In genomic region chr18:71784777-71785176, GRCh38 we compare ENCODE assay signal across 9 cellular contexts.
DNase-seq lines count a peak whose midpoint lies in the region; ATAC-seq and TF ChIP-seq lines count a peak whose summit lies in the region.
"Had no signal": no experiment of that assay in that cellular context is flagged by ENCODE, and none has a peak within 500 bp of the region (broad histone marks: within the 10 kb centered on the region; RNA-seq: fewer than 3 reads in every experiment).

No MANE protein-coding gene starts in this region.

- POLR2A ChIA-PET in MCF 10A (lab: Yijun Ruan, JAX), result interaction anchor here (0.6 kb wide), 1 partner anchor 365 kb away, joined by 5 read pairs; no protein-coding TSS in a partner anchor

- no peaks in the 10 kb centered on the region for H3K27me3 ChIP-seq in mammary epithelial cell (ENCODE audit: insufficient read depth, low read length)
- H3K27me3 ChIP-seq in brain microvascular endothelial cell (replicated peaks), result no peaks in the 10 kb centered on the region
- H3K27me3 ChIP-seq in upper lobe of left lung, result no peaks in the 10 kb centered on the region

- BruUV-seq in MCF 10A (replicated peaks; lab: Mats Ljungman, UMichigan), result no TSS peak
- BruUV-seq in mammary epithelial cell (replicated peaks; lab: Mats Ljungman, UMichigan), result no TSS peak

- no peaks in the 10 kb centered on the region for H3K79me2 ChIP-seq in mammary epithelial cell (ENCODE audit: insufficient read depth, low read length)

- no peaks in the 10 kb centered on the region for H3K9me3 Mint-ChIP-seq in MCF 10A (ENCODE audit: unreplicated experiment)
- no peaks in the 10 kb centered on the region for H3K9me3 Mint-ChIP-seq in stimulated activated naive CD8-positive, alpha-beta T cell treated with anti-CD3 and anti-CD28 coated beads, Interleukin-15, amount 100 ng/mL, for 72 hours

- H3K27ac ChIP-seq in mammary epithelial cell (ENCODE audit: insufficient read depth, low read depth, low read length) (no peak overlapping the region), brain microvascular endothelial cell (no peak overlapping the region), upper lobe of left lung (no peak overlapping the region)

- H2AFZ ChIP-seq in mammary epithelial cell (ENCODE audit: low read depth, low read length), result no peak overlapping the region

- H3K4me3 Mint-ChIP-seq in MCF 10A (ENCODE audit: unreplicated experiment), result no peak overlapping the region
- H3K4me3 Mint-ChIP-seq in stimulated activated naive CD8-positive, alpha-beta T cell treated with anti-CD3 and anti-CD28 coated beads, Interleukin-15, amount 100 ng/mL, for 72 hours, result no peak overlapping the region

- TF ChIP-seq POLR2A in upper lobe of left lung (IDR thresholded peaks at IDR 0.05), result no peak

- H3K4me1 ChIP-seq in mammary epithelial cell (ENCODE audit: insufficient read depth, low read length) (no peaks in the 10 kb centered on the region), upper lobe of left lung (no peaks in the 10 kb centered on the region)

- no peaks in the 10 kb centered on the region for H3K36me3 Mint-ChIP-seq in MCF 10A (ENCODE audit: insufficient read depth, unreplicated experiment)

- H3K36me3 ChIP-seq in mammary epithelial cell (ENCODE audit: insufficient read depth, low read length), result no peaks in the 10 kb centered on the region
- H3K36me3 ChIP-seq in brain microvascular endothelial cell (replicated peaks), result no peaks in the 10 kb centered on the region
- no peaks in the 10 kb centered on the region for H3K36me3 ChIP-seq in upper lobe of left lung

- H3K4me3 ChIP-seq in mammary epithelial cell (replicated peaks in 1 of 3; ENCODE audit: insufficient read depth in 1 of 3, low read depth in 2 of 3, low read length in 3 of 3) (no peak overlapping the region), brain microvascular endothelial cell (ENCODE audit: low read depth, low read length) (no peak overlapping the region), upper lobe of left lung (no peak overlapping the region)

- DNase-seq in MCF 10A (ENCODE audit: unreplicated experiment) (peak; percentile 34), mammary epithelial cell (no peak), brain microvascular endothelial cell (no peak), HuH-7.5 (ENCODE audit: low spot score) (no peak), upper lobe of left lung (no peak)
- DNase-seq in stimulated activated naive CD8-positive, alpha-beta T cell treated with anti-CD3 and anti-CD28 coated beads, Interleukin-15, amount 100 ng/mL, for 72 hours, result no peak
- DNase-seq: amygdala had no signal

- 66% methylated on average over 4 of the region's 4 CpGs for WGBS in mammary epithelial cell (ENCODE audit: low coverage, missing lambda C conversion rate)
- WGBS in upper lobe of left lung, 2 donors, result 78% methylated on average over 4 of the region's 4 CpGs

- H3K27ac Mint-ChIP-seq in MCF 10A (ENCODE audit: low read depth, unreplicated experiment), result no peak overlapping the region
- H3K27ac Mint-ChIP-seq in stimulated activated naive CD8-positive, alpha-beta T cell treated with anti-CD3 and anti-CD28 coated beads, Interleukin-15, amount 100 ng/mL, for 72 hours, result no peak overlapping the region

- in situ Hi-C loops in mammary epithelial cell (cut with MboI; ENCODE audit: low sequenced_read_pairs in 2 of 2), result no loop called here
- in situ Hi-C loops in brain microvascular endothelial cell (cut with HindIII; ENCODE audit: low pct_ligation_motif_present, low sequenced_read_pairs), result no loop called here

- intact Hi-C loops in MCF 10A (cut with micrococcal nuclease), result loop anchor here (10.0 kb wide), 2 partner anchors 850 to 1000 kb away; no protein-coding TSS in a partner anchor
- intact Hi-C loops in mammary epithelial cell (cut with micrococcal nuclease), result loop anchor here (5.0 kb wide), 1 partner anchor 102 kb away; no protein-coding TSS in a partner anchor

- peak; percentile 37; the same call in 1 of the 2 replicates for TF ChIP-seq RAD21 in Ishikawa (IDR thresholded peaks at IDR 0.05; ENCODE audit: low read depth)

- H3K9ac ChIP-seq in mammary epithelial cell (ENCODE audit: insufficient read depth, low read length), result no peak overlapping the region

- TF ChIP-seq EP300 in Ishikawa (IDR thresholded peaks at IDR 0.05; ENCODE audit: borderline replicate concordance) (no peak), upper lobe of left lung (IDR thresholded peaks at IDR 0.05) (no peak)

- H3K27me3 Mint-ChIP-seq in MCF 10A (ENCODE audit: insufficient read depth, unreplicated experiment), result no peaks in the 10 kb centered on the region
- no peaks in the 10 kb centered on the region for H3K27me3 Mint-ChIP-seq in stimulated activated naive CD8-positive, alpha-beta T cell treated with anti-CD3 and anti-CD28 coated beads, Interleukin-15, amount 100 ng/mL, for 72 hours

- TF ChIP-seq CTCF in MCF 10A (IDR thresholded peaks at IDR 0.05; ENCODE audit: unreplicated experiment) (peak; percentile 49), mammary epithelial cell (conservative IDR thresholded peaks at IDR 0.05 in 1 of 2, IDR thresholded peaks at IDR 0.05 in 1 of 2; ENCODE audit: extremely low read depth in 1 of 2, insufficient read depth in 1 of 2, low read depth in 1 of 2, low read length in 2 of 2) (peak in 1 of 2 donors; percentile 19), brain microvascular endothelial cell (IDR thresholded peaks at IDR 0.05; ENCODE audit: low read depth, low read length, missing control alignments) (peak; percentile 60), upper lobe of left lung (IDR thresholded peaks at IDR 0.05) (no peak)

- ATAC-seq in stimulated activated naive CD8-positive, alpha-beta T cell treated with anti-CD3 and anti-CD28 coated beads, Interleukin-15, amount 100 ng/mL, for 72 hours, result peak; percentile 46
- ATAC-seq in HG02571 (IDR thresholded peaks at IDR 0.05; ENCODE audit: unreplicated experiment), result no peak
- no peak for ATAC-seq in upper lobe of left lung (ENCODE audit: low FRiP score in 2 of 2)

- H3K9me3 ChIP-seq in mammary epithelial cell (replicated peaks; ENCODE audit: insufficient read depth, low read length) (peaks cover 7% of the 10 kb centered on the region), upper lobe of left lung (no peaks in the 10 kb centered on the region)

- no peaks in the 10 kb centered on the region for H3K4me1 Mint-ChIP-seq in MCF 10A (ENCODE audit: insufficient read depth, unreplicated experiment)
- H3K4me1 Mint-ChIP-seq in stimulated activated naive CD8-positive, alpha-beta T cell treated with anti-CD3 and anti-CD28 coated beads, Interleukin-15, amount 100 ng/mL, for 72 hours, result no peaks in the 10 kb centered on the region

- H4K20me1 ChIP-seq in mammary epithelial cell (ENCODE audit: insufficient read depth, low read length), result no peaks in the 10 kb centered on the region

- CTCF ChIA-PET in MCF 10A (lab: Yijun Ruan, JAX) (interaction anchor here (0.7 to 1.2 kb wide), 4 partner anchors 10 to 203 kb away, joined by 3 to 8 read pairs (median 3); no protein-coding TSS in a partner anchor), mammary epithelial cell (lab: Charles Lee; ENCODE audit: low non-redundant PET) (no interaction called here)

- dilution Hi-C loops in mammary epithelial cell (cut with HindIII; ENCODE audit: low sequenced_read_pairs), result no loop called here

- no peak overlapping the region for H3K4me2 ChIP-seq in mammary epithelial cell (ENCODE audit: insufficient read depth, low read depth, low read length)

TF ChIP-seq in Ishikawa, 13 proteins besides CTCF, POLR2A, EP300 and RAD21:
- no peak for TF ChIP-seq CREB1 (IDR thresholded peaks at IDR 0.05; ENCODE audit: low read depth)
- TF ChIP-seq TAF1 (IDR thresholded peaks at IDR 0.05; ENCODE audit: low read depth), result no peak
- no peak for TF ChIP-seq YY1 (IDR thresholded peaks at IDR 0.05; ENCODE audit: low read depth)
- TF ChIP-seq USF1 (IDR thresholded peaks at IDR 0.05), result no peak
- TF ChIP-seq CEBPB (IDR thresholded peaks at IDR 0.05), result no peak

Comparison
In these comparisons a context has a peak if more than half of its experiments do, and no peak if none do; other contexts are left out.
1. CTCF ChIP-seq: peak in MCF 10A (single experiment) and brain microvascular endothelial cell (single experiment); none in upper lobe of left lung (0 of 6).